Comparison of ENCODE assay signal across 10 cellular contexts in the genomic region with DNA sequence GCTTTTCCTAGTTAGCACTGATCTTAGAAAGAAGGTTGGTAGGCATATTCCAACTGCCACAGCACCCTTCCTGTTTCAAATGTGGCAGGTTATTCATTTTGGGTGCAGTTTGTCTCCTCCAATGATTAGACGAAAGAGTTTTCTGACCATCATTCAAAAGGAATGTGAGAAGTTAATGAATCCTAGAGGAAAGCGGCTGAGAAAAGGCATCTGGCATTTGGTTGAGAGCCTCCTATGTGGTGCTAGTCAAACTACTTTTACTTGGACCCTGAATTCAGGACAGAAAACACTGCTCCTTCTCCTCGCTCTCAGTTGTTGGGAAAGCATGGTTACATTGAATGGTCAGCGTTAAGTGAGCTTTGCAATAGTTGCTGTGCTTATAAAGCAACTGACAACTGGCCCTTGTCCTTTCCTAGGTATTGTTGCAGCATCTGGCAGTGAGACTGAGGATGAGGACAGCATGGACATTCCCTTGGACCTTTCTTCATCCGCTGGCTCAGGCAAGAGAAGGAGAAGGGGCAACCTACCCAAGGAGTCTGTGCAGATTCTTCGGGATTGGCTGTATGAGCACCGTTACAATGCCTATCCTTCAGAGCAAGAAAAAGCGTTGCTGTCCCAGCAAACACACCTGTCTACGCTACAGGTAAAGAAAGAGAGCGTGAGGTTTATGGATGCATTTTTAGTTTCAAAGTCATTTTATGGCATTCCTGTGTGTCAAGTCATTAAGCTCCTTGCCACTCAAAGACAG. TPM values are rescaled to one million over a fixed set of nuclear protein-coding genes. Genes with fewer than 3 reads are reported as not detected.
DNase-seq lines count a peak whose midpoint lies in the region; ATAC-seq, FAIRE-seq and TF ChIP-seq lines count a peak whose summit lies in the region.
"Had no signal": no experiment of that assay in that cellular context is flagged by ENCODE, and none has a peak within 500 bp of the region (broad histone marks: within the 10 kb centered on the region; RNA-seq: fewer than 3 reads in every experiment).

No MANE protein-coding gene starts in this region.

- H3K4ac ChIP-seq in trophoblast cell (ENCODE audit: low read depth, low read length) = peak overlapping the region; percentile 19

- WGBS in trophoblast cell (ENCODE audit: extremely low coverage, insufficient coverage, insufficient read length) = no CpG with 5 or more reads among the region's 10 CpGs

- in situ Hi-C loops in Caki2 (cut with HindIII; ENCODE audit: low pct_unique_long_range_greater_than_20kb, low sequenced_read_pairs) = no loop called here

- no peak overlapping the region for H2AK5ac ChIP-seq in trophoblast cell (ENCODE audit: low read length)

- peak overlapping the region; percentile 7 for H3K4me2 ChIP-seq in trophoblast cell (ENCODE audit: low read length)

- H3K79me2 ChIP-seq in trophoblast cell (ENCODE audit: control insufficient read depth, insufficient read depth, low read length, poor library complexity) = peaks cover 24% of the 10 kb centered on the region

- peak overlapping the region; percentile 57 for H3K18ac ChIP-seq in trophoblast cell (ENCODE audit: low read length)

- H2BK120ac ChIP-seq in trophoblast cell (ENCODE audit: insufficient read depth, low read length, poor library complexity) = no peak overlapping the region

- H3K23ac ChIP-seq in trophoblast cell (ENCODE audit: low read length) = no peak overlapping the region

- peak overlapping the region; percentile 2 for H3K27ac ChIP-seq in trophoblast cell (ENCODE audit: low read depth, low read length)

- H3K4me3 ChIP-seq in fibroblast of mammary gland (ENCODE audit: control insufficient read depth, low read depth, low read length) = no peak overlapping the region
- no peak overlapping the region for H3K4me3 ChIP-seq in trophoblast cell (ENCODE audit: low read depth, low read length)
- H3K4me3 ChIP-seq: dorsolateral prefrontal cortex, skin epidermis had no signal

- no peak overlapping the region for H2BK5ac ChIP-seq in trophoblast cell (ENCODE audit: low read depth, low read length, poor library complexity)

- H3K36me3 ChIP-seq in trophoblast cell (ENCODE audit: control insufficient read depth in 1 of 2, insufficient read depth in 2 of 2, low read length in 2 of 2) = peaks cover 17 to 23% of the 10 kb centered on the region in 2 experiments

- FAIRE-seq in RCC 7860 (lab: Jason Lieb, UNC) = peak; percentile 94

- ATAC-seq in HG02973 (IDR thresholded peaks at IDR 0.05; ENCODE audit: unreplicated experiment) (no peak), GM19351 (IDR thresholded peaks at IDR 0.05; ENCODE audit: unreplicated experiment) (no peak)

- H4K12ac ChIP-seq in trophoblast cell (ENCODE audit: low read depth, low read length) = no peak overlapping the region

- H2AFZ ChIP-seq in trophoblast cell (ENCODE audit: insufficient read depth, low read length, poor library complexity) = no peak overlapping the region

- no peaks in the 10 kb centered on the region for H3K27me3 ChIP-seq in trophoblast cell (ENCODE audit: insufficient read depth, low read length)

- no peak overlapping the region for H3K14ac ChIP-seq in trophoblast cell (ENCODE audit: low read length)

- H3K4me1 ChIP-seq in trophoblast cell (ENCODE audit: control insufficient read depth in 1 of 2, insufficient read depth in 2 of 2, low read length in 2 of 2) = peaks cover 0 to 7% of the 10 kb centered on the region in 2 experiments

- no peak overlapping the region for H4K91ac ChIP-seq in trophoblast cell (ENCODE audit: low read depth, low read length)

- H4K8ac ChIP-seq in trophoblast cell (ENCODE audit: low read depth, low read length) = no peak overlapping the region

- no peak overlapping the region for H2BK12ac ChIP-seq in trophoblast cell (ENCODE audit: low read length)

- DNase-seq in Caki2 (ENCODE audit: low read depth) (peak; percentile 83), RCC 7860 (ENCODE audit: low spot score) (peak; percentile 87), fibroblast of mammary gland (ENCODE audit: low read depth) (peak; percentile 56), trophoblast cell (peak in 1 of 2 donors; percentile 39), NCI-H510A treated with DMSO at 0.1 percent for 48 hours (lab: John Stamatoyannopoulos, UW) (no peak), NCI-H1105 treated with DMSO at 0.1 percent for 48 hours (lab: John Stamatoyannopoulos, UW) (no peak)
- DNase-seq: dorsolateral prefrontal cortex had no signal

- no peaks in the 10 kb centered on the region for H3K9me3 ChIP-seq in trophoblast cell (ENCODE audit: insufficient read depth, low read depth, low read length)

- no peak overlapping the region for H3K9ac ChIP-seq in trophoblast cell (ENCODE audit: low read length)

- TF ChIP-seq CTCF in fibroblast of mammary gland (conservative IDR thresholded peaks at IDR 0.05; ENCODE audit: control insufficient read depth, insufficient read depth, low read depth, low read length) = no peak

- H3K79me1 ChIP-seq in trophoblast cell (ENCODE audit: low read length) = peaks cover 24% of the 10 kb centered on the region

RNA-seq across cellular contexts. Expression of a gene that starts 6.1 kb away (rescaled TPM):
- 395 and 500 TPM in 2 replicates for total RNA-seq in Caki2 (2014; rRNA removed; shearing (Covaris generic); ENCODE audit: low replicate concordance)
- polyA plus RNA-seq in trophoblast cell (2013) = 125 and 128 TPM in 2 replicates

Comparison
In these comparisons a context has a peak if more than half of its experiments do, and no peak if none do; other contexts are left out.
1. DNase-seq: peak in Caki2 (single experiment), RCC 7860 (single experiment) and fibroblast of mammary gland (single experiment); none in NCI-H510A treated with DMSO at 0.1 percent for 48 hours (single experiment) and NCI-H1105 treated with DMSO at 0.1 percent for 48 hours (single experiment).